8 cellular contexts compared by ENCODE assay signal in the genomic region with DNA sequence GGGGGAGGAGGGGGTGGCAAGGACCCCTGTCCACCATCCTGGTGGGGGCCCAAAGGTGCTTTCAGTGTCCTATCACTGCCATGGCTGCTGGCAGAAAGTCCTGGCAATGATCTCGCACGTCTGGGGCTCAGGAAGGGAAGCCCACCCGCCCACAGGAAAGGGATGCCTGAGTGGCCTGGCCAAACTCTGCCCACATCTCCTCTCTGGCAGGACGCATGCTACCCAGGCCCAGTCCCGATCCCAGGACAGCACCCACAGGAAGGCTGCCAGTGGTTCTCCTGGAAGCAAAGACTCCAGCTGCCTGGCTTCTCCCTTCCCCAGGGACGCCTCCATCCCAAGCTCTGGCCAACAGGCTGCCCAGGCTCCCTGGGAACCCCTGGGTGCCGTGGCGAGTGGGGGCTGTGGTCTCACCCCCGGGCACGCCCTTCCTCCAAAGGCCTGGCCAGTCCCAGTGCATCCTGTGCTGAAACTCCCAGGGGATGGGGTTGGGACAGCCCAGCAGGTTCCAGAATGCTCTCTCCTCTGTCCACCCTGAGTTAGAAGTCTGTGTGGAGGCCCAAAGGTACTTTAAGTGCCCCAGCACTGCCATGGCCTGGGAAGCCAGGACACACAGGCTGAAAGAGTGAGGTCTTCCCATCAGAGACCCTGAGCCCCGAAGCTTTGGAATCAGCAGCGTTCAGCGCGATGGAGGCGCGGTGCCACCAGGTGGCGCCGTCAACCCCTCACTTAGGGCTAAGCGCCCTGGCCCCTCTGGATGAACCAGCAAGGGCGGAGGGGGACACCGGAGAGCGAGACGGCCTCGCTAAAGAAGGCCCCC. TPM values are rescaled to one million over a fixed set of nuclear protein-coding genes. Genes with fewer than 3 reads are reported as not detected.
DNase-seq lines count a peak whose midpoint lies in the region; ATAC-seq and TF ChIP-seq lines count a peak whose summit lies in the region.

No MANE protein-coding gene starts in this region.

- H3K4me3 Mint-ChIP-seq in activated CD8-positive, alpha-beta memory T cell treated with anti-CD3 and anti-CD28 coated beads, Interleukin-2, amount 10 ng/mL, durations not matched to agents 7 days and 5 days = no peak overlapping the region
- H3K4me3 Mint-ChIP-seq in endothelial cell (ENCODE audit: unreplicated experiment) = no peak overlapping the region

- peak; percentile 57 for ATAC-seq in HG02970 (IDR thresholded peaks at IDR 0.05; ENCODE audit: low FRiP score, unreplicated experiment)
- peak; percentile 97 for ATAC-seq in activated CD8-positive, alpha-beta memory T cell treated with anti-CD3 and anti-CD28 coated beads, Interleukin-2, amount 10 ng/mL, durations not matched to agents 7 days and 5 days

- peaks cover 20% of the 10 kb centered on the region for H3K4me1 Mint-ChIP-seq in activated CD8-positive, alpha-beta memory T cell treated with anti-CD3 and anti-CD28 coated beads, Interleukin-2, amount 10 ng/mL, durations not matched to agents 7 days and 5 days
- peaks cover 6% of the 10 kb centered on the region for H3K4me1 Mint-ChIP-seq in endothelial cell (ENCODE audit: unreplicated experiment)

- CTCF ChIA-PET in activated CD8-positive, alpha-beta memory T cell treated with anti-CD3 and anti-CD28 coated beads, Interleukin-2, amount 10 ng/mL, durations not matched to agents 7 days and 5 days (lab: Charles Lee) = interaction anchor here (0.6 to 8.1 kb wide), 71 partner anchors 9 to 622 kb away, joined by 3 to 95 read pairs (median 5); partner anchors contain the start of gene TAF1B

- TF ChIP-seq CTCF in endothelial cell (IDR thresholded peaks at IDR 0.05; ENCODE audit: unreplicated experiment) = peak; percentile 82

- DNase-seq in DMS79 (lab: John Stamatoyannopoulos, UW) = peak; percentile 20
- DNase-seq in NOMO-1 treated with DMSO at 0.1 percent for 48 hours (lab: John Stamatoyannopoulos, UW; ENCODE audit: unreplicated experiment) = peak; percentile 38
- DNase-seq in activated CD8-positive, alpha-beta memory T cell treated with anti-CD3 and anti-CD28 coated beads, Interleukin-2, amount 10 ng/mL, durations not matched to agents 7 days and 5 days = peak; percentile 82
- peak; percentile 89 for DNase-seq in endothelial cell (ENCODE audit: low spot score)
- DNase-seq in myocyte (ENCODE audit: low read depth) = peak; percentile 63
- peak; percentile 26 to 52 for DNase-seq in stimulated activated CD8-positive, alpha-beta memory T cell treated with anti-CD3 and anti-CD28 coated beads, Interleukin-7, amount 100 ng/mL, for 4 hours (ENCODE audit: low read depth in 2 of 2)
- no peak for DNase-seq in NCI-H526 treated with DMSO at 0.1 percent for 48 hours (lab: John Stamatoyannopoulos, UW)

- H3K9me3 Mint-ChIP-seq in activated CD8-positive, alpha-beta memory T cell treated with anti-CD3 and anti-CD28 coated beads, Interleukin-2, amount 10 ng/mL, durations not matched to agents 7 days and 5 days (ENCODE audit: low read depth) = no peaks in the 10 kb centered on the region
- no peaks in the 10 kb centered on the region for H3K9me3 Mint-ChIP-seq in endothelial cell (ENCODE audit: unreplicated experiment)

- H3K36me3 Mint-ChIP-seq in activated CD8-positive, alpha-beta memory T cell treated with anti-CD3 and anti-CD28 coated beads, Interleukin-2, amount 10 ng/mL, durations not matched to agents 7 days and 5 days = no peaks in the 10 kb centered on the region
- H3K36me3 Mint-ChIP-seq in endothelial cell (ENCODE audit: low read depth, unreplicated experiment) = no peaks in the 10 kb centered on the region

- peaks cover 7% of the 10 kb centered on the region for H3K27me3 Mint-ChIP-seq in activated CD8-positive, alpha-beta memory T cell treated with anti-CD3 and anti-CD28 coated beads, Interleukin-2, amount 10 ng/mL, durations not matched to agents 7 days and 5 days
- peaks cover 5% of the 10 kb centered on the region for H3K27me3 Mint-ChIP-seq in endothelial cell (ENCODE audit: unreplicated experiment)

- peak overlapping the region; percentile 71 for H3K27ac Mint-ChIP-seq in activated CD8-positive, alpha-beta memory T cell treated with anti-CD3 and anti-CD28 coated beads, Interleukin-2, amount 10 ng/mL, durations not matched to agents 7 days and 5 days
- H3K27ac Mint-ChIP-seq in endothelial cell (ENCODE audit: unreplicated experiment) = no peak overlapping the region

RNA-seq across cellular contexts. Expression of gene TAF1B, which starts 29.8 kb away (rescaled TPM):
- 10 to 100 TPM; 29.5 to 31.2 TPM for total RNA-seq in activated CD8-positive, alpha-beta memory T cell treated with anti-CD3 and anti-CD28 coated beads, Interleukin-2, amount 10 ng/mL, durations not matched to agents 7 days and 5 days
- 19.5 TPM for total RNA-seq in endothelial cell (ENCODE audit: unreplicated experiment)
- total RNA-seq in myocyte = 7.0 and 15.8 TPM in 2 replicates
- polyA plus RNA-seq in myocyte (2012) = 4.6 TPM
